15 cellular contexts compared by ENCODE assay signal in genomic region chr22:46098525-46099475, GRCh38. TPM values are rescaled to one million over a fixed set of nuclear protein-coding genes. Genes with fewer than 3 reads are reported as not detected.
A peak's percentile ranks its signal among the peaks of the same experiment; 100 is the strongest.
DNase-seq lines count a peak whose midpoint lies in the region; ATAC-seq and TF ChIP-seq lines count a peak whose summit lies in the region.
"Had no signal": no experiment of that assay in that cellular context is flagged by ENCODE, and none has a peak within 500 bp of the region (broad histone marks: within the 10 kb centered on the region; RNA-seq: fewer than 3 reads in every experiment).

No MANE protein-coding gene starts in this region.

- no peak overlapping the region for H2BK120ac ChIP-seq in neuronal stem cell (ENCODE audit: low read depth, low read length)

- peaks cover 14% of the 10 kb centered on the region for H3K27me3 Mint-ChIP-seq in HFFc6 (ENCODE audit: insufficient read depth)
- H3K27me3 Mint-ChIP-seq: activated CD4-positive, alpha-beta T cell treated with anti-CD3 and anti-CD28 coated beads, Interleukin-2, amount 10 ng/mL, durations not matched to agents 7 days and 5 days had no signal

- peak overlapping the region; percentile 71 for H3K14ac ChIP-seq in neuronal stem cell (ENCODE audit: low read length)

- H3K23ac ChIP-seq in neuronal stem cell (ENCODE audit: low read depth, low read length, poor library complexity): peak overlapping the region; percentile 43

- H4K8ac ChIP-seq in neuronal stem cell (ENCODE audit: low read depth, low read length): peak overlapping the region; percentile 17

- no peak overlapping the region for H2AFZ ChIP-seq in neuronal stem cell (ENCODE audit: low read length)

- H3K4me3 Mint-ChIP-seq in HFFc6: no peak overlapping the region
- H3K4me3 Mint-ChIP-seq: activated CD4-positive, alpha-beta T cell treated with anti-CD3 and anti-CD28 coated beads, Interleukin-2, amount 10 ng/mL, durations not matched to agents 7 days and 5 days had no signal

- intact Hi-C loops in body of pancreas (cut with DNase I): no loop called here

- peak overlapping the region; percentile 53 for H3K27ac Mint-ChIP-seq in HFFc6
- H3K27ac Mint-ChIP-seq: activated CD4-positive, alpha-beta T cell treated with anti-CD3 and anti-CD28 coated beads, Interleukin-2, amount 10 ng/mL, durations not matched to agents 7 days and 5 days had no signal

- no peak overlapping the region for H3K4me3 ChIP-seq in body of pancreas
- no peak overlapping the region for H3K4me3 ChIP-seq in neuronal stem cell (ENCODE audit: low read length in 2 of 2)

- peaks cover 4% of the 10 kb centered on the region; the same call in 1 of the 2 replicates for H3K36me3 Mint-ChIP-seq in HFFc6 (ENCODE audit: low read depth)

- H3K4ac ChIP-seq in neuronal stem cell (ENCODE audit: low read length): no peak overlapping the region

- no peak overlapping the region for H2BK5ac ChIP-seq in neuronal stem cell (ENCODE audit: low read length)

- H2AK5ac ChIP-seq in neuronal stem cell (ENCODE audit: low read depth, low read length): no peak overlapping the region

- no peak overlapping the region for H3K4me2 ChIP-seq in neuronal stem cell (ENCODE audit: insufficient read depth, low read length, poor library complexity, severe bottlenecking)
- H3K4me2 ChIP-seq: KMS-11 had no signal

- H3K27ac ChIP-seq in body of pancreas: peak overlapping the region; percentile 38 to 58 (median 46)
- H3K27ac ChIP-seq in neuronal stem cell (replicated peaks; ENCODE audit: low read length): no peak overlapping the region
- H3K27ac ChIP-seq in temporal lobe (ENCODE audit: low read depth, low read length): peak overlapping the region; percentile 88
- H3K27ac ChIP-seq: KMS-11 had no signal

- H4K91ac ChIP-seq in neuronal stem cell (ENCODE audit: low read depth, low read length, poor library complexity): no peak overlapping the region

- H3K4me1 ChIP-seq in body of pancreas (peaks cover 92% of the 10 kb centered on the region), neuronal stem cell (ENCODE audit: control insufficient read depth in 2 of 2, insufficient read depth in 1 of 2, low read depth in 1 of 2, low read length in 2 of 2) (no peaks in the 10 kb centered on the region)

- peak overlapping the region; percentile 64 for H3K18ac ChIP-seq in neuronal stem cell (ENCODE audit: low read length)

- WGBS in body of pancreas, 2 donors: 69% methylated on average over 25 to 31 of the region's 31 CpGs
- no CpG with 5 or more reads among the region's 31 CpGs for WGBS in neuronal stem cell (ENCODE audit: extremely low coverage in 2 of 2, insufficient read length in 2 of 2, insufficient replicate concordance in 1 of 2), 2 donors

- TF ChIP-seq CTCF in HFFc6 (IDR thresholded peaks at IDR 0.05) (no peak), body of pancreas (IDR thresholded peaks at IDR 0.05) (no peak)

- peaks cover 3% of the 10 kb centered on the region for H3K79me1 ChIP-seq in neuronal stem cell (ENCODE audit: low read depth, low read length)

- H2BK12ac ChIP-seq in neuronal stem cell (ENCODE audit: low read length): peak overlapping the region; percentile 22

- no peaks in the 10 kb centered on the region for H3K9me3 Mint-ChIP-seq in HFFc6
- H3K9me3 Mint-ChIP-seq: activated CD4-positive, alpha-beta T cell treated with anti-CD3 and anti-CD28 coated beads, Interleukin-2, amount 10 ng/mL, durations not matched to agents 7 days and 5 days had no signal

- H3K9me3 ChIP-seq in body of pancreas: no peaks in the 10 kb centered on the region
- H3K9me3 ChIP-seq in neuronal stem cell (replicated peaks in 1 of 2; ENCODE audit: control insufficient read depth in 2 of 2, insufficient read depth in 1 of 2, low read depth in 1 of 2, low read length in 2 of 2): no peaks in the 10 kb centered on the region

- DNase-seq in HFFc6 (no peak), body of pancreas (no peak), neuronal stem cell (ENCODE audit: low spot score) (no peak), mesenteric fat pad (ENCODE audit: low spot score) (no peak), NCI-H1436 (lab: John Stamatoyannopoulos, UW) (no peak)
- DNase-seq in activated naive CD4-positive, alpha-beta T cell (lab: John Stamatoyannopoulos, UW): no peak
- DNase-seq: activated CD4-positive, alpha-beta T cell treated with anti-CD3 and anti-CD28 coated beads, Interleukin-2, amount 10 ng/mL, durations not matched to agents 7 days and 5 days; activated T-cell treated with anti-CD3 and anti-CD28 coated beads, Interleukin-2, amount 50 U/mL, for 1 hour; DMS79 treated with DMSO at 0.1 percent for 48 hours; kidney; NCI-H1105 treated with DMSO at 0.1 percent for 48 hours; NCI-H345 had no signal

- ATAC-seq in body of pancreas (no peak), GM19035 (IDR thresholded peaks at IDR 0.05; ENCODE audit: unreplicated experiment) (no peak)

- H3K4me1 Mint-ChIP-seq in HFFc6 (ENCODE audit: low read depth): 0 out of 2 replicates have a peak, but pooled peaks cover 6% of the 10 kb centered on the region
- H3K4me1 Mint-ChIP-seq: activated CD4-positive, alpha-beta T cell treated with anti-CD3 and anti-CD28 coated beads, Interleukin-2, amount 10 ng/mL, durations not matched to agents 7 days and 5 days had no signal

- TF ChIP-seq POLR2A in body of pancreas (IDR thresholded peaks at IDR 0.05): no peak

- H3K9ac ChIP-seq in neuronal stem cell (ENCODE audit: low read depth, low read length, poor library complexity): no peak overlapping the region
- H3K9ac ChIP-seq: KMS-11 had no signal

- H3K27me3 ChIP-seq in body of pancreas (no peaks in the 10 kb centered on the region), neuronal stem cell (ENCODE audit: control insufficient read depth in 3 of 3, insufficient read depth in 3 of 3, low read depth in 1 of 3, low read length in 3 of 3) (peaks cover 0 to 91% (median 3%) of the 10 kb centered on the region in 3 experiments)

- no peak overlapping the region for H2BK15ac ChIP-seq in neuronal stem cell (ENCODE audit: low read length)

- peaks cover 15 to 16% of the 10 kb centered on the region in 2 donors for H3K36me3 ChIP-seq in body of pancreas (replicated peaks in 1 of 2; ENCODE audit: insufficient read depth in 1 of 2, low read depth in 2 of 2)
- H3K36me3 ChIP-seq in neuronal stem cell (replicated peaks in 1 of 2; ENCODE audit: control insufficient read depth in 2 of 2, insufficient read depth in 2 of 2, low read length in 2 of 2): no peaks in the 10 kb centered on the region

RNA-seq across cellular contexts. Expression of gene PPARA, which starts 51.5 kb away (rescaled TPM):
- 10 to 100 TPM; 14.1 to 16.0 (median 15.1) TPM for total RNA-seq in HFFc6 (2021; fragmentation: NEBNext Ultra II Directional; extraction: Animal tissue kit (Norgen Biotek cat#: 25700))
- total RNA-seq in body of pancreas (10 to 100 TPM; 15.8 to 19.8 TPM), temporal lobe (4.9 TPM), mesenteric fat pad (37.6 TPM)
- 4.4 TPM for polyA plus RNA-seq in neuronal stem cell (2013, experiment 1 of 2)
- polyA plus RNA-seq in neuronal stem cell (2013, experiment 2 of 2): 4.3 TPM
